In genomic region chr19:7545904-7546303, GRCh38 we compare ENCODE assay signal across 14 cellular contexts. TPM values are rescaled to one million over a fixed set of nuclear protein-coding genes. Genes with fewer than 3 reads are reported as not detected.
DNase-seq lines count a peak whose midpoint lies in the region; ATAC-seq and TF ChIP-seq lines count a peak whose summit lies in the region.
"Had no signal": no experiment of that assay in that cellular context is flagged by ENCODE, and none has a peak within 500 bp of the region (broad histone marks: within the 10 kb centered on the region; RNA-seq: fewer than 3 reads in every experiment).

No MANE protein-coding gene starts in this region.

- H3K4me3 Mint-ChIP-seq in activated T-helper 1 cell treated with anti-CD3 and anti-CD28 coated beads, Interleukin-12 subunit alpha, Interleukin-12 subunit beta, Interleukin-2, Interleukin-4 antibody, amounts not matched to agents 30 ng/mL and 10 ng/mL and 1 ng/mL, durations not matched to agents 14 hours and 24 hours and 36 hours = peak overlapping the region; percentile 64
- H3K4me3 Mint-ChIP-seq in natural killer cell treated with Interleukin-12 subunit alpha and Interleukin-12 subunit beta and Interleukin-15 and Interleukin-18, amount 100 ng/mL, for 72 hours = peak overlapping the region; percentile 81

- H3K4me1 ChIP-seq in HEK293 (ENCODE audit: control insufficient read depth, insufficient read depth, low read length) (no peaks in the 10 kb centered on the region), left ventricle myocardium inferior (no peaks in the 10 kb centered on the region)
- H3K4me1 ChIP-seq: foreskin keratinocyte, psoas muscle had no signal

- H3K27ac ChIP-seq in HEK293 (ENCODE audit: extremely low read depth, low read depth, low read length) (no peak overlapping the region), left ventricle myocardium inferior (replicated peaks) (no peak overlapping the region)
- H3K27ac ChIP-seq: C4-2B, foreskin keratinocyte, psoas muscle, SK-N-MC, VCaP had no signal

- no peak for TF ChIP-seq CTCF in HEK293 (tag by site-specific recombination; IDR thresholded peaks at IDR 0.05)
- TF ChIP-seq CTCF in left ventricle myocardium inferior (IDR thresholded peaks at IDR 0.05; ENCODE audit: borderline replicate concordance) = no peak

- DNase-seq in CD1c-positive myeloid dendritic cell (ENCODE audit: extremely low spot score) (peak; percentile 88), DMS53 (lab: John Stamatoyannopoulos, UW) (no peak), left ventricle myocardium inferior (no peak)
- no peak for DNase-seq in activated T-helper 1 cell treated with anti-CD3 and anti-CD28 coated beads, Interleukin-12 subunit alpha, Interleukin-12 subunit beta, Interleukin-2, Interleukin-4 antibody, amounts not matched to agents 30 ng/mL and 10 ng/mL and 1 ng/mL, durations not matched to agents 14 hours and 24 hours and 36 hours (ENCODE audit: low spot score)
- no peak for DNase-seq in natural killer cell treated with Interleukin-12 subunit alpha and Interleukin-12 subunit beta and Interleukin-15 and Interleukin-18, amount 100 ng/mL, for 72 hours (ENCODE audit: low spot score)
- DNase-seq in stimulated activated CD4-positive, alpha-beta T cell treated with anti-CD3 and anti-CD28 coated beads, Interleukin-4, amount 100 ng/mL, for 4 hours = no peak
- DNase-seq: foreskin keratinocyte, NCI-H1694 treated with DMSO at 0.1 percent for 48 hours, NCI-H446 treated with DMSO at 0.1 percent for 48 hours, psoas muscle had no signal

- CTCF ChIA-PET in HEK293 (lab: Yijun Ruan, JAX) = interaction anchor here (0.6 kb wide), 1 partner anchor 9 kb away, joined by 3 read pairs; no protein-coding TSS in a partner anchor

- peak; percentile 75 to 85 for ATAC-seq in natural killer cell treated with Interleukin-12 subunit alpha and Interleukin-12 subunit beta and Interleukin-15 and Interleukin-18, amount 100 ng/mL, for 72 hours
- ATAC-seq: foreskin keratinocyte, psoas muscle had no signal

- H3K27me3 ChIP-seq in left ventricle myocardium inferior (ENCODE audit: low read depth) = no peaks in the 10 kb centered on the region
- H3K27me3 ChIP-seq: foreskin keratinocyte had no signal

- H3K9me3 Mint-ChIP-seq in activated T-helper 1 cell treated with anti-CD3 and anti-CD28 coated beads, Interleukin-12 subunit alpha, Interleukin-12 subunit beta, Interleukin-2, Interleukin-4 antibody, amounts not matched to agents 30 ng/mL and 10 ng/mL and 1 ng/mL, durations not matched to agents 14 hours and 24 hours and 36 hours = no peaks in the 10 kb centered on the region
- H3K9me3 Mint-ChIP-seq in natural killer cell treated with Interleukin-12 subunit alpha and Interleukin-12 subunit beta and Interleukin-15 and Interleukin-18, amount 100 ng/mL, for 72 hours = peaks cover 3% of the 10 kb centered on the region

- H3K9me3 ChIP-seq in HEK293 (ENCODE audit: control insufficient read depth, insufficient read depth, low read depth, low read length) (no peaks in the 10 kb centered on the region), left ventricle myocardium inferior (replicated peaks) (no peaks in the 10 kb centered on the region)
- H3K9me3 ChIP-seq: psoas muscle had no signal

- peaks cover 27% of the 10 kb centered on the region for H3K36me3 Mint-ChIP-seq in activated T-helper 1 cell treated with anti-CD3 and anti-CD28 coated beads, Interleukin-12 subunit alpha, Interleukin-12 subunit beta, Interleukin-2, Interleukin-4 antibody, amounts not matched to agents 30 ng/mL and 10 ng/mL and 1 ng/mL, durations not matched to agents 14 hours and 24 hours and 36 hours (ENCODE audit: low read depth)
- peaks cover 26% of the 10 kb centered on the region for H3K36me3 Mint-ChIP-seq in natural killer cell treated with Interleukin-12 subunit alpha and Interleukin-12 subunit beta and Interleukin-15 and Interleukin-18, amount 100 ng/mL, for 72 hours

- POLR2A ChIA-PET in HEK293 (lab: Yijun Ruan, JAX) = interaction anchor here (0.6 kb wide), 1 partner anchor 83 kb away, joined by 3 read pairs; the partner anchor contains the start of genes PET100 and XAB2

- intact Hi-C loops in activated T-helper 1 cell treated with anti-CD3 and anti-CD28 coated beads, Interleukin-12 subunit alpha, Interleukin-12 subunit beta, Interleukin-2, Interleukin-4 antibody, amounts not matched to agents 30 ng/mL and 10 ng/mL and 1 ng/mL, durations not matched to agents 14 hours and 24 hours and 36 hours (cut with micrococcal nuclease) = no loop called here
- intact Hi-C loops in left ventricle myocardium inferior (cut with micrococcal nuclease) = no loop called here

- no peaks in the 10 kb centered on the region for H3K27me3 Mint-ChIP-seq in activated T-helper 1 cell treated with anti-CD3 and anti-CD28 coated beads, Interleukin-12 subunit alpha, Interleukin-12 subunit beta, Interleukin-2, Interleukin-4 antibody, amounts not matched to agents 30 ng/mL and 10 ng/mL and 1 ng/mL, durations not matched to agents 14 hours and 24 hours and 36 hours (ENCODE audit: insufficient read depth)
- H3K27me3 Mint-ChIP-seq in natural killer cell treated with Interleukin-12 subunit alpha and Interleukin-12 subunit beta and Interleukin-15 and Interleukin-18, amount 100 ng/mL, for 72 hours = no peaks in the 10 kb centered on the region

- H3K4me3 ChIP-seq in HEK293 (ENCODE audit: low read depth, low read length) (no peak overlapping the region), left ventricle myocardium inferior (no peak overlapping the region)
- H3K4me3 ChIP-seq: psoas muscle, SK-N-MC had no signal

- H3K36me3 ChIP-seq in HEK293 (ENCODE audit: control insufficient read depth in 2 of 2, insufficient read depth in 1 of 2, low read length in 2 of 2) = peaks cover 0 to 29% of the 10 kb centered on the region in 2 experiments; a peak in 1 of 3 replicates
- H3K36me3 ChIP-seq in left ventricle myocardium inferior = peaks cover 43% of the 10 kb centered on the region

- H3K27ac Mint-ChIP-seq in activated T-helper 1 cell treated with anti-CD3 and anti-CD28 coated beads, Interleukin-12 subunit alpha, Interleukin-12 subunit beta, Interleukin-2, Interleukin-4 antibody, amounts not matched to agents 30 ng/mL and 10 ng/mL and 1 ng/mL, durations not matched to agents 14 hours and 24 hours and 36 hours = peak overlapping the region; percentile 84
- H3K27ac Mint-ChIP-seq in natural killer cell treated with Interleukin-12 subunit alpha and Interleukin-12 subunit beta and Interleukin-15 and Interleukin-18, amount 100 ng/mL, for 72 hours = peak overlapping the region; percentile 84 to 86

- H3K4me1 Mint-ChIP-seq in activated T-helper 1 cell treated with anti-CD3 and anti-CD28 coated beads, Interleukin-12 subunit alpha, Interleukin-12 subunit beta, Interleukin-2, Interleukin-4 antibody, amounts not matched to agents 30 ng/mL and 10 ng/mL and 1 ng/mL, durations not matched to agents 14 hours and 24 hours and 36 hours (ENCODE audit: low read depth) = peaks cover 23% of the 10 kb centered on the region
- peaks cover 29 to 36% of the 10 kb centered on the region in 2 donors for H3K4me1 Mint-ChIP-seq in natural killer cell treated with Interleukin-12 subunit alpha and Interleukin-12 subunit beta and Interleukin-15 and Interleukin-18, amount 100 ng/mL, for 72 hours (ENCODE audit: low read depth in 2 of 2)

RNA-seq across cellular contexts. Expression of gene PNPLA6, which starts 10.4 kb away (rescaled TPM):
- 131 and 136 TPM in 2 replicates for total RNA-seq in activated T-helper 1 cell treated with anti-CD3 and anti-CD28 coated beads, Interleukin-12 subunit alpha, Interleukin-12 subunit beta, Interleukin-2, Interleukin-4 antibody, amounts not matched to agents 30 ng/mL and 10 ng/mL and 1 ng/mL, durations not matched to agents 14 hours and 24 hours and 36 hours
- total RNA-seq in natural killer cell treated with Interleukin-12 subunit alpha and Interleukin-12 subunit beta and Interleukin-15 and Interleukin-18, amount 100 ng/mL, for 72 hours = 100 to 1,000 TPM; 259 to 369 TPM
- total RNA-seq in left ventricle myocardium inferior = 52.7 TPM

RNA-seq across cellular contexts. Expression of gene MCOLN1, which starts 23.5 kb away (rescaled TPM):
- total RNA-seq in activated T-helper 1 cell treated with anti-CD3 and anti-CD28 coated beads, Interleukin-12 subunit alpha, Interleukin-12 subunit beta, Interleukin-2, Interleukin-4 antibody, amounts not matched to agents 30 ng/mL and 10 ng/mL and 1 ng/mL, durations not matched to agents 14 hours and 24 hours and 36 hours = 14.0 and 14.4 TPM in 2 replicates
- 10 to 100 TPM; 26.0 to 41.2 TPM for total RNA-seq in natural killer cell treated with Interleukin-12 subunit alpha and Interleukin-12 subunit beta and Interleukin-15 and Interleukin-18, amount 100 ng/mL, for 72 hours
- 16.8 TPM for total RNA-seq in left ventricle myocardium inferior

RNA-seq across cellular contexts. Expression of gene ZNF358, which starts 30.0 kb away (rescaled TPM):
- total RNA-seq in activated T-helper 1 cell treated with anti-CD3 and anti-CD28 coated beads, Interleukin-12 subunit alpha, Interleukin-12 subunit beta, Interleukin-2, Interleukin-4 antibody, amounts not matched to agents 30 ng/mL and 10 ng/mL and 1 ng/mL, durations not matched to agents 14 hours and 24 hours and 36 hours = 4.8 and 5.2 TPM in 2 replicates
- total RNA-seq in natural killer cell treated with Interleukin-12 subunit alpha and Interleukin-12 subunit beta and Interleukin-15 and Interleukin-18, amount 100 ng/mL, for 72 hours = 10 to 100 TPM; 10.2 to 15.6 TPM
- total RNA-seq in left ventricle myocardium inferior = 88.5 TPM

RNA-seq across cellular contexts. Expression of gene CAMSAP3, which starts 49.8 kb away (rescaled TPM):
- total RNA-seq in activated T-helper 1 cell treated with anti-CD3 and anti-CD28 coated beads, Interleukin-12 subunit alpha, Interleukin-12 subunit beta, Interleukin-2, Interleukin-4 antibody, amounts not matched to agents 30 ng/mL and 10 ng/mL and 1 ng/mL, durations not matched to agents 14 hours and 24 hours and 36 hours = 0.37 and 0.67 TPM in 2 replicates
- 1 to 10 TPM in 1 of 2 donors, under 1 TPM in 1; 0.36 to 1.2 TPM for total RNA-seq in natural killer cell treated with Interleukin-12 subunit alpha and Interleukin-12 subunit beta and Interleukin-15 and Interleukin-18, amount 100 ng/mL, for 72 hours
- total RNA-seq in left ventricle myocardium inferior = 0.60 TPM

RNA-seq across cellular contexts. Expression of gene PEX11G, which starts 57.1 kb away (rescaled TPM):
- total RNA-seq in activated T-helper 1 cell treated with anti-CD3 and anti-CD28 coated beads, Interleukin-12 subunit alpha, Interleukin-12 subunit beta, Interleukin-2, Interleukin-4 antibody, amounts not matched to agents 30 ng/mL and 10 ng/mL and 1 ng/mL, durations not matched to agents 14 hours and 24 hours and 36 hours = 1.4 and 1.5 TPM in 2 replicates
- total RNA-seq in natural killer cell treated with Interleukin-12 subunit alpha and Interleukin-12 subunit beta and Interleukin-15 and Interleukin-18, amount 100 ng/mL, for 72 hours = 1 to 10 TPM; 1.2 to 1.4 TPM
- 1.2 TPM for total RNA-seq in left ventricle myocardium inferior
